In genomic region chrX:96761566-96761965, GRCh38 we compare ENCODE assay signal across 34 cellular contexts.
"Had no signal": no experiment of that assay in that cellular context is flagged by ENCODE, and none has a peak within 500 bp of the region (broad histone marks: within the 10 kb centered on the region; RNA-seq: fewer than 3 reads in every experiment).

No MANE protein-coding gene starts in this region.

- H3K36me3 Mint-ChIP-seq: activated CD8-positive, alpha-beta memory T cell treated with anti-CD3 and anti-CD28 coated beads, Interleukin-2, amount 10 ng/mL, durations not matched to agents 7 days and 5 days; activated naive CD4-positive, alpha-beta T cell treated with anti-CD3 and anti-CD28 coated beads, Interleukin-2, amount 50 U/mL, for 24 hours had no signal

- H3K27ac ChIP-seq: adrenal gland, body of pancreas, WERI-Rb-1 had no signal

- H3K9me3 Mint-ChIP-seq: activated CD8-positive, alpha-beta T cell treated with anti-CD3 and anti-CD28 coated beads for 36 hours; activated naive CD4-positive, alpha-beta T cell treated with anti-CD3 and anti-CD28 coated beads for 36 hours; activated naive CD4-positive, alpha-beta T cell treated with anti-CD3 and anti-CD28 coated beads, Interleukin-2, amount 50 U/mL, for 24 hours; activated naive CD8-positive, alpha-beta T cell treated with anti-CD3 and anti-CD28 coated beads for 36 hours; activated naive CD8-positive, alpha-beta T cell treated with anti-CD3 and anti-CD28 coated beads, Interleukin-2, amount 50 U/mL, for 24 hours; activated T-helper 1 cell treated with anti-CD3 and anti-CD28 coated beads, Interleukin-12 subunit alpha, Interleukin-12 subunit beta, Interleukin-2, Interleukin-4 antibody, amounts not matched to agents 30 ng/mL and 10 ng/mL and 1 ng/mL, durations not matched to agents 14 hours and 24 hours and 36 hours; activated T-helper 2 cell treated with anti-CD3 and anti-CD28 coated beads, Interferon-gamma antibody, Interleukin-2, Interleukin-4, amounts not matched to agents 10 μg/mL and 5 μg/mL and 100 μg/mL, durations not matched to agents 14 hours and 24 hours and 36 hours; T-helper 2 cell treated with Interferon-gamma antibody and Interleukin-4, amounts not matched to agents 5 μg/mL and 100 μg/mL, for 36 hours had no signal

- H3K4me3 Mint-ChIP-seq: activated CD8-positive, alpha-beta memory T cell treated with anti-CD3 and anti-CD28 coated beads, Interleukin-2, amount 10 ng/mL, durations not matched to agents 7 days and 5 days; activated CD8-positive, alpha-beta T cell treated with anti-CD3 and anti-CD28 coated beads for 36 hours; activated naive CD4-positive, alpha-beta T cell treated with anti-CD3 and anti-CD28 coated beads for 36 hours; activated naive CD4-positive, alpha-beta T cell treated with anti-CD3 and anti-CD28 coated beads, Interleukin-2, amount 50 U/mL, for 24 hours; activated naive CD8-positive, alpha-beta T cell treated with anti-CD3 and anti-CD28 coated beads for 36 hours; activated naive CD8-positive, alpha-beta T cell treated with anti-CD3 and anti-CD28 coated beads, Interleukin-2, amount 50 U/mL, for 24 hours; activated T-helper 1 cell treated with anti-CD3 and anti-CD28 coated beads, Interleukin-12 subunit alpha, Interleukin-12 subunit beta, Interleukin-2, Interleukin-4 antibody, amounts not matched to agents 30 ng/mL and 10 ng/mL and 1 ng/mL, durations not matched to agents 14 hours and 24 hours and 36 hours; T-helper 17 cell; T-helper 2 cell treated with Interferon-gamma antibody and Interleukin-4, amounts not matched to agents 5 μg/mL and 100 μg/mL, for 36 hours had no signal

- ATAC-seq: activated CD8-positive, alpha-beta memory T cell treated with anti-CD3 and anti-CD28 coated beads, Interleukin-2, amount 10 ng/mL, durations not matched to agents 7 days and 5 days; activated CD8-positive, alpha-beta T cell treated with anti-CD3 and anti-CD28 coated beads for 36 hours; activated naive CD8-positive, alpha-beta T cell treated with anti-CD3 and anti-CD28 coated beads, Interleukin-2, amount 50 U/mL, for 24 hours; body of pancreas; esophagus mucosa; gastrocnemius medialis; T-helper 17 cell had no signal

- H3K4me3 ChIP-seq: adrenal gland, body of pancreas, gastrocnemius medialis had no signal

- H3K4me1 ChIP-seq: adrenal gland had no signal

- DNase-seq: activated CD4-positive, alpha-beta T cell treated with anti-CD3 and anti-CD28 coated beads for 48 hours; activated CD4-positive, alpha-beta T cell treated with anti-CD3 and anti-CD28 coated beads, Interleukin-2, amount 50 U/mL, for 1 hour; activated CD4-positive, alpha-beta T cell treated with anti-CD3 and anti-CD28 coated beads, Interleukin-2, amount 50 U/mL, for 48 hours; activated CD4-positive, CD25-positive, alpha-beta regulatory T cell; activated CD4-positive, CD25-positive, alpha-beta regulatory T cell treated with anti-CD3 and anti-CD28 coated beads, Interleukin-2, amount 50 U/mL, for 72 hours; activated CD8-positive, alpha-beta memory T cell treated with anti-CD3 and anti-CD28 coated beads, Interleukin-2, amount 10 ng/mL, durations not matched to agents 7 days and 5 days; activated CD8-positive, alpha-beta memory T cell treated with anti-CD3 and anti-CD28 coated beads, Interleukin-2, amount 50 U/mL, for 4 hours; activated CD8-positive, alpha-beta T cell treated with anti-CD3 and anti-CD28 coated beads for 36 hours; activated effector memory CD4-positive, alpha-beta T cell treated with anti-CD3 and anti-CD28 coated beads, Interleukin-2, amount 50 U/mL, for 16 hours; activated naive CD4-positive, alpha-beta T cell treated with anti-CD3 and anti-CD28 coated beads for 36 hours; activated naive CD8-positive, alpha-beta T cell treated with anti-CD3 and anti-CD28 coated beads for 36 hours; activated naive CD8-positive, alpha-beta T cell treated with anti-CD3 and anti-CD28 coated beads, Interleukin-2, amount 50 U/mL, for 24 hours; activated T-cell treated with anti-CD3 and anti-CD28 coated beads, Interleukin-2, amount 50 U/mL, for 1 hour; activated T-cell treated with anti-CD3 and anti-CD28 coated beads, Interleukin-2, amount 50 U/mL, for 48 hours; adrenal gland; amygdala; aorta; body of pancreas; caudate nucleus; cortex of kidney; dermis blood vessel endothelial cell; effector CD4-positive, alpha-beta T cell; foreskin fibroblast; gastrocnemius medialis; hippocampal formation; T-helper 1 cell; T-helper 17 cell; T1000; WERI-Rb-1 had no signal

- H3K27ac Mint-ChIP-seq: activated CD8-positive, alpha-beta memory T cell treated with anti-CD3 and anti-CD28 coated beads, Interleukin-2, amount 10 ng/mL, durations not matched to agents 7 days and 5 days; activated CD8-positive, alpha-beta T cell treated with anti-CD3 and anti-CD28 coated beads for 36 hours; activated naive CD4-positive, alpha-beta T cell treated with anti-CD3 and anti-CD28 coated beads for 36 hours; activated naive CD4-positive, alpha-beta T cell treated with anti-CD3 and anti-CD28 coated beads, Interleukin-2, amount 50 U/mL, for 24 hours; activated naive CD8-positive, alpha-beta T cell treated with anti-CD3 and anti-CD28 coated beads for 36 hours; activated naive CD8-positive, alpha-beta T cell treated with anti-CD3 and anti-CD28 coated beads, Interleukin-2, amount 50 U/mL, for 24 hours; activated T-helper 1 cell treated with anti-CD3 and anti-CD28 coated beads, Interleukin-12 subunit alpha, Interleukin-12 subunit beta, Interleukin-2, Interleukin-4 antibody, amounts not matched to agents 30 ng/mL and 10 ng/mL and 1 ng/mL, durations not matched to agents 14 hours and 24 hours and 36 hours; activated T-helper 2 cell treated with anti-CD3 and anti-CD28 coated beads, Interferon-gamma antibody, Interleukin-2, Interleukin-4, amounts not matched to agents 10 μg/mL and 5 μg/mL and 100 μg/mL, durations not matched to agents 14 hours and 24 hours and 36 hours; T-helper 17 cell; T-helper 2 cell treated with Interferon-gamma antibody and Interleukin-4, amounts not matched to agents 5 μg/mL and 100 μg/mL, for 36 hours had no signal

- H3K9me3 ChIP-seq: adrenal gland, body of pancreas, gastrocnemius medialis had no signal

- H3K27me3 Mint-ChIP-seq: activated CD8-positive, alpha-beta memory T cell treated with anti-CD3 and anti-CD28 coated beads, Interleukin-2, amount 10 ng/mL, durations not matched to agents 7 days and 5 days; activated CD8-positive, alpha-beta T cell treated with anti-CD3 and anti-CD28 coated beads for 36 hours; activated naive CD4-positive, alpha-beta T cell treated with anti-CD3 and anti-CD28 coated beads, Interleukin-2, amount 50 U/mL, for 24 hours; activated naive CD8-positive, alpha-beta T cell treated with anti-CD3 and anti-CD28 coated beads for 36 hours; activated naive CD8-positive, alpha-beta T cell treated with anti-CD3 and anti-CD28 coated beads, Interleukin-2, amount 50 U/mL, for 24 hours; T-helper 17 cell had no signal

- H3K27me3 ChIP-seq: body of pancreas, gastrocnemius medialis had no signal

- H3K36me3 ChIP-seq: adrenal gland, gastrocnemius medialis, WERI-Rb-1 had no signal
